ENCODE assay signal across 24 cellular contexts in the genomic region with DNA sequence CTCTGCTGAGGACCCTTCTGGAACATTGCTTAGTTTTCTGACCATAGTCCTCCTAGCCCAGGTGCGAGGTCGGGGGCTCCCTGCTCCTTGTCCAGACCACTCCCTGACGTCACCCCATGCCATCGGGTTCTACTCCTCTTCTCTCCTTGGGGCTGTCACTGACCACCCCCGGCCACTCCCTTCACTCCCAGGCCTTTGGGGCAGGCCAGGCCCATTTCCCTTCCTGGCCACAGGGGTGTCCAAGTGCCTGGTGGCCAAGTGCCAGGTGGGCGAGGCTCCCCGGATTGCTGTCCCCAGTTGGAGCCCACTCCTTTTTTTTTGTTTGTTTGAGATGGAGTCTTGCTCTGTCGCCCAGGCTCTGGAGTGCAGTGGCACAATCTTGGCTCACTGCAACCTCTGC. TPM values are rescaled to one million over a fixed set of nuclear protein-coding genes. Genes with fewer than 3 reads are reported as not detected.
"Had no signal": no experiment of that assay in that cellular context is flagged by ENCODE, and none has a peak within 500 bp of the region (broad histone marks: within the 10 kb centered on the region; RNA-seq: fewer than 3 reads in every experiment).

No MANE protein-coding gene starts in this region.

- ATAC-seq: activated naive CD4-positive, alpha-beta T cell treated with anti-CD3 and anti-CD28 coated beads, Interleukin-2, amount 50 U/mL, for 72 hours; foreskin keratinocyte; naive thymus-derived CD8-positive, alpha-beta T cell; stimulated activated naive CD8-positive, alpha-beta T cell treated with anti-CD3 and anti-CD28 coated beads, Interleukin-15, amount 100 ng/mL, for 72 hours had no signal

- H3K27me3 Mint-ChIP-seq: activated B cell treated with CpG ODN at 0.5 μM for 24 hours; activated CD4-positive, alpha-beta memory T cell treated with anti-CD3 and anti-CD28 coated beads for 36 hours had no signal

- H3K27ac Mint-ChIP-seq: activated B cell treated with CpG ODN at 0.5 μM for 24 hours; activated CD4-positive, alpha-beta memory T cell treated with anti-CD3 and anti-CD28 coated beads for 36 hours; activated naive CD4-positive, alpha-beta T cell treated with anti-CD3 and anti-CD28 coated beads, Interleukin-2, amount 50 U/mL, for 72 hours; activated T-helper 1 cell treated with anti-CD3 and anti-CD28 coated beads, Interleukin-12 subunit alpha, Interleukin-12 subunit beta, Interleukin-2, Interleukin-4 antibody, amounts not matched to agents 30 ng/mL and 10 ng/mL and 1 ng/mL, durations not matched to agents 14 hours and 24 hours and 36 hours; stimulated activated naive CD8-positive, alpha-beta T cell treated with anti-CD3 and anti-CD28 coated beads, Interleukin-15, amount 100 ng/mL, for 72 hours had no signal

- DNase-seq: activated B cell treated with CpG ODN at 0.5 μM for 24 hours; activated CD4-positive, alpha-beta memory T cell treated with anti-CD3 and anti-CD28 coated beads for 36 hours; activated CD4-positive, alpha-beta T cell treated with anti-CD3 and anti-CD28 coated beads for 4 hours; activated gamma-delta T cell treated with Interleukin-2 at 50 U/mL for 16 hours; activated T-cell treated with anti-CD3 and anti-CD28 coated beads for 4 hours; adrenal gland; foreskin keratinocyte; naive thymus-derived CD8-positive, alpha-beta T cell; retina; stimulated activated naive CD8-positive, alpha-beta T cell treated with anti-CD3 and anti-CD28 coated beads, Interleukin-15, amount 100 ng/mL, for 72 hours; transverse colon; uterus had no signal

- H3K9me3 Mint-ChIP-seq: activated B cell treated with CpG ODN at 0.5 μM for 24 hours; activated naive CD4-positive, alpha-beta T cell treated with anti-CD3 and anti-CD28 coated beads, Interleukin-2, amount 50 U/mL, for 72 hours; activated T-helper 1 cell treated with anti-CD3 and anti-CD28 coated beads, Interleukin-12 subunit alpha, Interleukin-12 subunit beta, Interleukin-2, Interleukin-4 antibody, amounts not matched to agents 30 ng/mL and 10 ng/mL and 1 ng/mL, durations not matched to agents 14 hours and 24 hours and 36 hours; stimulated activated naive CD8-positive, alpha-beta T cell treated with anti-CD3 and anti-CD28 coated beads, Interleukin-15, amount 100 ng/mL, for 72 hours; T-helper 2 cell treated with Interferon-gamma antibody and Interleukin-4, amounts not matched to agents 5 μg/mL and 100 μg/mL, for 36 hours had no signal

- H3K4me3 Mint-ChIP-seq: activated B cell treated with CpG ODN at 0.5 μM for 24 hours; activated CD4-positive, alpha-beta memory T cell treated with anti-CD3 and anti-CD28 coated beads for 36 hours; activated T-helper 1 cell treated with anti-CD3 and anti-CD28 coated beads, Interleukin-12 subunit alpha, Interleukin-12 subunit beta, Interleukin-2, Interleukin-4 antibody, amounts not matched to agents 30 ng/mL and 10 ng/mL and 1 ng/mL, durations not matched to agents 14 hours and 24 hours and 36 hours; stimulated activated naive CD8-positive, alpha-beta T cell treated with anti-CD3 and anti-CD28 coated beads, Interleukin-15, amount 100 ng/mL, for 72 hours had no signal

- H3K36me3 ChIP-seq: adrenal gland, neutrophil, suprapubic skin, transverse colon, uterus had no signal

- H3K4me3 ChIP-seq: adrenal gland, dorsolateral prefrontal cortex, suprapubic skin, transverse colon, uterus had no signal

- H3K27me3 ChIP-seq: adrenal gland, foreskin keratinocyte, neutrophil, suprapubic skin, transverse colon, uterus had no signal

- H3K9me3 ChIP-seq: adrenal gland, neutrophil, suprapubic skin, transverse colon, uterus had no signal

- H3K36me3 Mint-ChIP-seq: activated naive CD4-positive, alpha-beta T cell treated with anti-CD3 and anti-CD28 coated beads, Interleukin-2, amount 50 U/mL, for 72 hours; naive thymus-derived CD8-positive, alpha-beta T cell had no signal

- H3K27ac ChIP-seq: adrenal gland, foreskin keratinocyte, neutrophil, parathyroid adenoma, suprapubic skin, transverse colon, uterus had no signal

RNA-seq across cellular contexts. Expression of gene MRGPRD, which starts 19.5 kb away (rescaled TPM):
- total RNA-seq: activated B cell treated with CpG ODN at 0.5 μM for 24 hours; activated CD4-positive, alpha-beta memory T cell treated with anti-CD3 and anti-CD28 coated beads for 36 hours; activated naive CD4-positive, alpha-beta T cell treated with anti-CD3 and anti-CD28 coated beads, Interleukin-2, amount 50 U/mL, for 72 hours; activated T-helper 1 cell treated with anti-CD3 and anti-CD28 coated beads, Interleukin-12 subunit alpha, Interleukin-12 subunit beta, Interleukin-2, Interleukin-4 antibody, amounts not matched to agents 30 ng/mL and 10 ng/mL and 1 ng/mL, durations not matched to agents 14 hours and 24 hours and 36 hours; adrenal gland; cerebellum; dorsolateral prefrontal cortex; epithelial cell of proximal tubule; fibroblast of lung; foreskin keratinocyte; lower leg skin; mesenteric fat pad; naive thymus-derived CD8-positive, alpha-beta T cell; suprapubic skin; transverse colon had no signal
- polyA plus RNA-seq: adrenal gland, fibroblast of lung, foreskin keratinocyte had no signal

RNA-seq across cellular contexts. Expression of gene MRGPRF, which starts 51.8 kb away (rescaled TPM):
- total RNA-seq: activated B cell treated with CpG ODN at 0.5 μM for 24 hours; activated CD4-positive, alpha-beta memory T cell treated with anti-CD3 and anti-CD28 coated beads for 36 hours; activated naive CD4-positive, alpha-beta T cell treated with anti-CD3 and anti-CD28 coated beads, Interleukin-2, amount 50 U/mL, for 72 hours; activated T-helper 1 cell treated with anti-CD3 and anti-CD28 coated beads, Interleukin-12 subunit alpha, Interleukin-12 subunit beta, Interleukin-2, Interleukin-4 antibody, amounts not matched to agents 30 ng/mL and 10 ng/mL and 1 ng/mL, durations not matched to agents 14 hours and 24 hours and 36 hours; naive thymus-derived CD8-positive, alpha-beta T cell had no signal
- polyA plus RNA-seq: naive thymus-derived CD8-positive, alpha-beta T cell had no signal
